ENCODE assay signal across 13 cellular contexts in the genomic region with DNA sequence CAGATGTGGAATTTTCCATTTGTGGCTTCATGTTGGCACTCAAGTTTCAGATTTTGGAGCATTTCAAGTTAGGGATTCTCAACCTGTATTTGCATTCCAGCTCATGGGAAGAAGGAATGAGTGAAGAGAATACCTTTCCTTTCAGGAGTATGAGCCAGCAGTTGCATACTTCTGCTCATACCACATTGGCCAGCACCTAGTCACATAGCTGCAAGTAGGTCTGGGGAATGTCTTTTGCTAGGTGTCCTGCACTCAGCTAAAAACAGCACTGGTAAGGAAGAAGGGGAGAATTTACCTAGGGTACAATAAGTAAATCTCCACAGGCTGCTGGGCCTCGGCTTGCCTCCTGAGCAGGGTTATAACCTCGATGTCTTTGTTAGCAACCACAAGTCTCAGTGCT. TPM values are rescaled to one million over a fixed set of nuclear protein-coding genes. Genes with fewer than 3 reads are reported as not detected.
"Had no signal": no experiment of that assay in that cellular context is flagged by ENCODE, and none has a peak within 500 bp of the region (broad histone marks: within the 10 kb centered on the region; RNA-seq: fewer than 3 reads in every experiment).

No MANE protein-coding gene starts in this region.

- H3K27ac ChIP-seq: dorsolateral prefrontal cortex, right atrium auricular region, upper lobe of left lung had no signal

- H3K9me3 ChIP-seq: right atrium auricular region, upper lobe of left lung had no signal

- H3K36me3 ChIP-seq: right atrium auricular region, upper lobe of left lung had no signal

- H3K4me3 ChIP-seq: dorsolateral prefrontal cortex, right atrium auricular region, upper lobe of left lung had no signal

- DNase-seq: activated B cell treated with CpG ODN at 0.5 μM for 24 hours; activated CD4-positive, alpha-beta T cell treated with anti-CD3 and anti-CD28 coated beads for 48 hours; activated CD8-positive, alpha-beta T cell treated with anti-CD3 and anti-CD28 coated beads for 36 hours; activated effector memory CD4-positive, alpha-beta T cell treated with Interleukin-2 at 50 U/mL for 16 hours; activated naive CD4-positive, alpha-beta T cell treated with anti-CD3 and anti-CD28 coated beads, Interleukin-2, amount 50 U/mL, for 16 hours; activated T-cell treated with anti-CD3 and anti-CD28 coated beads, Interleukin-2, amount 50 U/mL, for 4 hours; dorsolateral prefrontal cortex; endodermal cell; occipital lobe; small intestine; stimulated activated naive CD8-positive, alpha-beta T cell treated with anti-CD3 and anti-CD28 coated beads, Interleukin-15, amount 100 ng/mL, for 72 hours; upper lobe of left lung had no signal

- ATAC-seq: activated CD8-positive, alpha-beta T cell treated with anti-CD3 and anti-CD28 coated beads for 36 hours; activated T-cell treated with anti-CD3 and anti-CD28 coated beads, Interleukin-2, amount 50 U/mL, for 4 hours; stimulated activated naive CD8-positive, alpha-beta T cell treated with anti-CD3 and anti-CD28 coated beads, Interleukin-15, amount 100 ng/mL, for 72 hours had no signal

- H3K4me1 ChIP-seq: right atrium auricular region, upper lobe of left lung had no signal

- H3K27me3 ChIP-seq: dorsolateral prefrontal cortex, right atrium auricular region, upper lobe of left lung had no signal

RNA-seq across cellular contexts. Expression of a gene that starts 24.6 kb away (rescaled TPM):
- total RNA-seq: activated B cell treated with CpG ODN at 0.5 μM for 24 hours had no signal
